In the genomic region with DNA sequence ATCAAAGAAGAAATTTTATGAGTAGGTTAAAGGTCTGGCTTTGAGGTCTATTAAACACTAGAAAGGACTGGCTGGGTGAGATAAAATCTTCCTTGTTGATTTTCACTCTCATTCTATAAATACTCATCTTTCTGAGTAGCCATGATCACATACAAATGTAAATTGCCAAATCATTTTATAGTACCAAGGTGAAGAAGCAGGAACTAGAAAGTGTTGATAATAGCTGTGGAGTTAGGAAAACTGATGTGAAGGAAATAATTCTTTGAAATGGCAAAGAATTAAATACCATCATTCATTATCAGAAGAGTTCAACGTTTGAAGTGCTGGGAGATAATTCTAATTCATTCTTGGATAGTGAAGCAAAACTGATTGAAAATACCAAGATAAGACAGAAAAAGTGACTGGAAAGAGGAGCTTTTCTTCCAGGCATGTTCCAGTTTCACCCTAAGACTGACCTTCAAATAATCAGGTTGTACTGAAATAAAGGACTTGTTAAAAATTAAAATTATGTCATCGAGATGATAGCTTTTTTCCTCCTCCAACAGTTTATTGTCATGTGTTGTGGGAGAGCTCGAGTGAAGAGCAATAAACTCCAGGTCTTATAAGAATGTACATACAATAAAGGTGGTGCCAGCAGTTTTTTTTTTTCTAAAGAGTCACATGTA, we compare ENCODE assay signal across 14 cellular contexts. TPM values are rescaled to one million over a fixed set of nuclear protein-coding genes. Genes with fewer than 3 reads are reported as not detected.
DNase-seq lines count a peak whose midpoint lies in the region; ATAC-seq, FAIRE-seq and TF ChIP-seq lines count a peak whose summit lies in the region.
"Had no signal": no experiment of that assay in that cellular context is flagged by ENCODE, and none has a peak within 500 bp of the region (broad histone marks: within the 10 kb centered on the region; RNA-seq: fewer than 3 reads in every experiment).

No MANE protein-coding gene starts in this region.

- TF ChIP-seq CTCF in A549 (IDR thresholded peaks at IDR 0.05): no peak
- no peak for TF ChIP-seq CTCF in IMR-90 (conservative IDR thresholded peaks at IDR 0.05; ENCODE audit: low read depth, low read length)

- no peak overlapping the region for H3K4ac ChIP-seq in IMR-90 (ENCODE audit: low read depth, low read length)

- no peak for FAIRE-seq in A549 (lab: Jason Lieb, UNC)

- no peak overlapping the region for H2AK9ac ChIP-seq in IMR-90 (replicated peaks; ENCODE audit: low read depth, low read length, poor library complexity)

- DNase-seq in A549 (ENCODE audit: low read depth in 1 of 2, low spot score in 1 of 2) (no peak), IMR-90 (peak; percentile 80), dermis blood vessel endothelial cell (peak; percentile 88), lung microvascular endothelial cell (ENCODE audit: low read depth in 2 of 2) (peak; percentile 89 to 91), HuH-7.5 (ENCODE audit: low spot score) (no peak), HCEC 1CT (no peak)
- DNase-seq in activated CD4-positive, alpha-beta T cell treated with anti-CD3 and anti-CD28 coated beads, Interleukin-2, amount 10 ng/mL, durations not matched to agents 7 days and 5 days: no peak
- DNase-seq in activated naive CD4-positive, alpha-beta T cell treated with anti-CD3 and anti-CD28 coated beads, Interleukin-2, amount 50 U/mL, for 72 hours (ENCODE audit: low spot score in 2 of 2): no peak
- DNase-seq: activated CD4-positive, alpha-beta T cell treated with anti-CD3 and anti-CD28 coated beads, Interleukin-2, amount 50 U/mL, for 4 hours; lower lobe of right lung; NCI-H226; stimulated activated CD4-positive, alpha-beta T cell treated with anti-CD3 and anti-CD28 coated beads, Interleukin-15, amount 100 ng/mL, for 24 hours; thyroid gland had no signal

- H2BK5ac ChIP-seq in IMR-90 (ENCODE audit: low read depth, low read length, poor library complexity, severe bottlenecking): no peak overlapping the region

- H3K9me3 Mint-ChIP-seq in activated CD4-positive, alpha-beta T cell treated with anti-CD3 and anti-CD28 coated beads, Interleukin-2, amount 10 ng/mL, durations not matched to agents 7 days and 5 days: no peaks in the 10 kb centered on the region
- H3K9me3 Mint-ChIP-seq in activated naive CD4-positive, alpha-beta T cell treated with anti-CD3 and anti-CD28 coated beads, Interleukin-2, amount 50 U/mL, for 72 hours: no peaks in the 10 kb centered on the region
- H3K9me3 Mint-ChIP-seq: T-helper 1 cell treated with Interleukin-12 subunit alpha and Interleukin-12 subunit beta and Interleukin-4 antibody, amounts not matched to agents 30 μg/mL and 1 μg/mL, for 36 hours had no signal

- intact Hi-C loops in IMR-90 (cut with micrococcal nuclease): no loop called here

- no peak overlapping the region for H2BK120ac ChIP-seq in IMR-90 (ENCODE audit: low read depth, low read length)

- no peaks in the 10 kb centered on the region for H3K36me3 Mint-ChIP-seq in activated CD4-positive, alpha-beta T cell treated with anti-CD3 and anti-CD28 coated beads, Interleukin-2, amount 10 ng/mL, durations not matched to agents 7 days and 5 days (ENCODE audit: low read depth)
- no peaks in the 10 kb centered on the region for H3K36me3 Mint-ChIP-seq in activated naive CD4-positive, alpha-beta T cell treated with anti-CD3 and anti-CD28 coated beads, Interleukin-2, amount 50 U/mL, for 72 hours

- dilution Hi-C loops in IMR-90 (cut with HindIII; ENCODE audit: low sequenced_read_pairs, unreplicated experiment): no loop called here

- H3K9me3 ChIP-seq in A549 (no peaks in the 10 kb centered on the region), IMR-90 (ENCODE audit: control insufficient read depth, insufficient read depth, low read length) (no peaks in the 10 kb centered on the region)
- H3K9me3 ChIP-seq: lower lobe of right lung, thyroid gland had no signal

- H2BK20ac ChIP-seq in IMR-90 (ENCODE audit: low read depth, low read length): no peak overlapping the region

- H2AFZ ChIP-seq in IMR-90 (replicated peaks; ENCODE audit: low read length, poor library complexity): no peak overlapping the region

- no TSS peak for BruUV-seq in IMR-90 (replicated peaks; lab: Mats Ljungman, UMichigan)

- POLR2A ChIA-PET in A549 (lab: Yijun Ruan, JAX) (interaction anchor here (0.9 kb wide), 1 partner anchor 18 kb away, joined by 3 read pairs; no protein-coding TSS in a partner anchor), IMR-90 (lab: Charles Lee; ENCODE audit: unreplicated experiment) (interaction anchor here (0.6 to 1.4 kb wide), 4 partner anchors 10 to 370 kb away, joined by 3 to 5 read pairs (median 4); no protein-coding TSS in a partner anchor)
- POLR2A ChIA-PET in activated CD4-positive, alpha-beta T cell treated with anti-CD3 and anti-CD28 coated beads, Interleukin-2, amount 10 ng/mL, durations not matched to agents 7 days and 5 days (lab: Charles Lee): no interaction called here

- H3K27ac ChIP-seq in A549 (no peak overlapping the region), IMR-90 (ENCODE audit: insufficient read depth, low read length) (no peak overlapping the region)
- H3K27ac ChIP-seq: lower lobe of right lung, thyroid gland had no signal

- H2BK15ac ChIP-seq in IMR-90 (ENCODE audit: low read depth, low read length): no peak overlapping the region

- H3K27me3 Mint-ChIP-seq in activated CD4-positive, alpha-beta T cell treated with anti-CD3 and anti-CD28 coated beads, Interleukin-2, amount 10 ng/mL, durations not matched to agents 7 days and 5 days: peaks cover 15% of the 10 kb centered on the region

- H3K18ac ChIP-seq in IMR-90 (ENCODE audit: low read depth, low read length): no peak overlapping the region

- no peak overlapping the region for H3K14ac ChIP-seq in IMR-90 (replicated peaks; ENCODE audit: low read depth, low read length)

- no peaks in the 10 kb centered on the region for H3K4me1 Mint-ChIP-seq in activated CD4-positive, alpha-beta T cell treated with anti-CD3 and anti-CD28 coated beads, Interleukin-2, amount 10 ng/mL, durations not matched to agents 7 days and 5 days

- peaks cover 0 to 21% of the 10 kb centered on the region in 2 experiments; a peak in 2 of 4 replicates for H3K79me1 ChIP-seq in IMR-90 (ENCODE audit: low read depth in 1 of 2, low read length in 2 of 2)

- H4K91ac ChIP-seq in IMR-90 (ENCODE audit: insufficient read depth, low read depth, low read length): no peak overlapping the region

- peaks cover 25% of the 10 kb centered on the region for H3K36me3 ChIP-seq in IMR-90 (ENCODE audit: control insufficient read depth, insufficient read depth, low read length)

- H3K4me2 ChIP-seq in A549: no peak overlapping the region
- no peak overlapping the region for H3K4me2 ChIP-seq in IMR-90 (ENCODE audit: low read depth, low read length)

- no peak overlapping the region for H3K23ac ChIP-seq in IMR-90 (ENCODE audit: low read depth, low read length)

- peaks cover 58% of the 10 kb centered on the region for H4K20me1 ChIP-seq in IMR-90 (ENCODE audit: insufficient read depth, low read length)

- no peak for TF ChIP-seq POLR2A in A549 (IDR thresholded peaks at IDR 0.05; ENCODE audit: low read length)
- TF ChIP-seq POLR2A in IMR-90 (IDR thresholded peaks at IDR 0.05; ENCODE audit: low read depth, low read length): peak; percentile 70

- peak; percentile 6 to 30; a peak in 3 of 6 replicates for ATAC-seq in A549
- ATAC-seq in IMR-90 (ENCODE audit: low read depth): peak; percentile 2
- no peak for ATAC-seq in activated naive CD4-positive, alpha-beta T cell treated with anti-CD3 and anti-CD28 coated beads, Interleukin-2, amount 50 U/mL, for 72 hours

- H3K4me3 ChIP-seq in A549 (no peak overlapping the region), IMR-90 (ENCODE audit: insufficient read depth, low read depth, low read length) (no peak overlapping the region)
- H3K4me3 ChIP-seq: lower lobe of right lung, thyroid gland had no signal

- no peak overlapping the region for H3K4me3 Mint-ChIP-seq in activated CD4-positive, alpha-beta T cell treated with anti-CD3 and anti-CD28 coated beads, Interleukin-2, amount 10 ng/mL, durations not matched to agents 7 days and 5 days
- H3K4me3 Mint-ChIP-seq: T-helper 1 cell treated with Interleukin-12 subunit alpha and Interleukin-12 subunit beta and Interleukin-4 antibody, amounts not matched to agents 30 μg/mL and 1 μg/mL, for 36 hours had no signal

- peaks cover 8% of the 10 kb centered on the region for H3K9me1 ChIP-seq in IMR-90 (ENCODE audit: insufficient read depth, low read length)

- TF ChIP-seq EP300 in A549 (IDR thresholded peaks at IDR 0.05): no peak

- H3K4me1 ChIP-seq in A549 (peaks cover 37% of the 10 kb centered on the region), IMR-90 (ENCODE audit: control insufficient read depth, insufficient read depth, low read length) (peaks cover 2% of the 10 kb centered on the region)
- H3K4me1 ChIP-seq: lower lobe of right lung, thyroid gland had no signal

- CTCF ChIA-PET in A549 (lab: Yijun Ruan, JAX) (interaction anchor here (1.3 kb wide), 1 partner anchor 18 kb away, joined by 3 read pairs; no protein-coding TSS in a partner anchor), IMR-90 (lab: Yijun Ruan, JAX) (no interaction called here)
- CTCF ChIA-PET in activated CD4-positive, alpha-beta T cell treated with anti-CD3 and anti-CD28 coated beads, Interleukin-2, amount 10 ng/mL, durations not matched to agents 7 days and 5 days (lab: Charles Lee): interaction anchor here (0.6 to 0.8 kb wide), 4 partner anchors 10 to 163 kb away, joined by 3 to 4 read pairs (median 4); no protein-coding TSS in a partner anchor

- H4K8ac ChIP-seq in IMR-90 (ENCODE audit: low read depth in 2 of 2, low read length in 2 of 2): no peak overlapping the region

- in situ Hi-C loops in IMR-90 (cut with MboI; ENCODE audit: low sequenced_read_pairs): no loop called here

- TF ChIP-seq RAD21 in A549 (conservative IDR thresholded peaks at IDR 0.05 in 1 of 2, IDR thresholded peaks at IDR 0.05 in 1 of 2): no peak
- TF ChIP-seq RAD21 in IMR-90 (IDR thresholded peaks at IDR 0.05; ENCODE audit: low read length): no peak

- no peaks in the 10 kb centered on the region for H3K27me3 ChIP-seq in IMR-90 (ENCODE audit: control insufficient read depth, insufficient read depth, low read length)
- H3K27me3 ChIP-seq: thyroid gland had no signal

- H4K5ac ChIP-seq in IMR-90 (ENCODE audit: low read depth, low read length): no peak overlapping the region

- H3K27ac Mint-ChIP-seq in activated CD4-positive, alpha-beta T cell treated with anti-CD3 and anti-CD28 coated beads, Interleukin-2, amount 10 ng/mL, durations not matched to agents 7 days and 5 days: no peak overlapping the region
- no peak overlapping the region for H3K27ac Mint-ChIP-seq in activated naive CD4-positive, alpha-beta T cell treated with anti-CD3 and anti-CD28 coated beads, Interleukin-2, amount 50 U/mL, for 72 hours
- H3K27ac Mint-ChIP-seq: T-helper 1 cell treated with Interleukin-12 subunit alpha and Interleukin-12 subunit beta and Interleukin-4 antibody, amounts not matched to agents 30 μg/mL and 1 μg/mL, for 36 hours had no signal

- WGBS in A549 (ENCODE audit: missing lambda C conversion rate): 26% methylated on average over 3 of the region's 3 CpGs
- no CpG with 5 or more reads among the region's 3 CpGs for WGBS in IMR-90 (ENCODE audit: extremely low coverage in 2 of 2, insufficient read length in 1 of 2), 2 experiments

- H2AK5ac ChIP-seq in IMR-90 (ENCODE audit: low read depth, low read length): no peak overlapping the region

- no peak overlapping the region for H3K9ac ChIP-seq in IMR-90 (ENCODE audit: low read depth, low read length)

- H3K56ac ChIP-seq in IMR-90 (ENCODE audit: extremely low read depth, insufficient read depth, low read length): no peak overlapping the region

RNA-seq across cellular contexts. Expression of gene THBS1, which starts 17.4 kb away (rescaled TPM):
- polyA plus RNA-seq in A549 (2011; rRNA removed) (46.8 and 53.5 TPM in 2 replicates), A549 (2017; fragmentation: RNase III; extraction: RNeasy Plus Mini Kit Qiagen cat#74134 plus additional on column Dnase treatment) (54.4 to 63.5 TPM (median 54.9 TPM) in 3 replicates), IMR-90 (2012; rRNA removed) (1,562 and 1,711 TPM in 2 replicates)
- 34.1 and 36.8 TPM in 2 replicates for polyA plus RNA-seq in A549 (2012; cell fraction: cytosol; rRNA removed)
- 260 and 262 TPM in 2 replicates for polyA plus RNA-seq in A549 (2012; cell fraction: nucleus; rRNA removed)
- 374 and 456 TPM in 2 replicates for polyA minus RNA-seq in A549 (2011; rRNA and poly(A)+ RNA removed)
- total RNA-seq in IMR-90 (2012; rRNA removed) (3,217 and 4,071 TPM in 2 replicates), dermis blood vessel endothelial cell (7,970 and 9,720 TPM in 2 replicates), lung microvascular endothelial cell (3,460 and 6,737 TPM in 2 replicates)
- 567 and 904 TPM in 2 replicates for polyA plus RNA-seq in IMR-90 (2012; cell fraction: cytosol; rRNA removed)
- polyA plus RNA-seq in IMR-90 (2012; cell fraction: nucleus; rRNA removed; ENCODE audit: low replicate concordance): 2,496 and 5,799 TPM in 2 replicates
- 1 to 10 TPM in 1 of 2 experiments, under 1 TPM in 1; 0.40 to 1.1 TPM for total RNA-seq in activated CD4-positive, alpha-beta T cell treated with anti-CD3 and anti-CD28 coated beads, Interleukin-2, amount 10 ng/mL, durations not matched to agents 7 days and 5 days
- 1 to 10 TPM in 1 of 2 donors, under 1 TPM in 1; 0.46 to 7.5 TPM for total RNA-seq in activated naive CD4-positive, alpha-beta T cell treated with anti-CD3 and anti-CD28 coated beads, Interleukin-2, amount 50 U/mL, for 72 hours

Comparison
In these comparisons a context has a peak if more than half of its experiments do, and no peak if none do; other contexts are left out.
1. ATAC-seq: peak in A549 (2 of 2) and IMR-90 (single experiment); none in activated naive CD4-positive, alpha-beta T cell treated with anti-CD3 and anti-CD28 coated beads, Interleukin-2, amount 50 U/mL, for 72 hours (0 of 2).
2. DNase-seq: peak in IMR-90 (single experiment), dermis blood vessel endothelial cell (single experiment) and lung microvascular endothelial cell (2 of 2); none in A549 (0 of 2), HuH-7.5 (single experiment), activated CD4-positive, alpha-beta T cell treated with anti-CD3 and anti-CD28 coated beads, Interleukin-2, amount 10 ng/mL, durations not matched to agents 7 days and 5 days (single experiment), HCEC 1CT (single experiment) and activated naive CD4-positive, alpha-beta T cell treated with anti-CD3 and anti-CD28 coated beads, Interleukin-2, amount 50 U/mL, for 72 hours (0 of 2).
3. RNA of gene THBS1, which starts 17.4 kb away (total RNA-seq): 7,970 to 9,720 TPM in dermis blood vessel endothelial cell, 3,460 to 6,737 TPM in lung microvascular endothelial cell and 3,217 to 4,071 TPM in IMR-90; 0.46 to 7.5 TPM in activated naive CD4-positive, alpha-beta T cell treated with anti-CD3 and anti-CD28 coated beads, Interleukin-2, amount 50 U/mL, for 72 hours and 0.40 to 1.1 TPM in activated CD4-positive, alpha-beta T cell treated with anti-CD3 and anti-CD28 coated beads, Interleukin-2, amount 10 ng/mL, durations not matched to agents 7 days and 5 days; every median in the first group is over 100 times any median in the second.